In the genomic region with DNA sequence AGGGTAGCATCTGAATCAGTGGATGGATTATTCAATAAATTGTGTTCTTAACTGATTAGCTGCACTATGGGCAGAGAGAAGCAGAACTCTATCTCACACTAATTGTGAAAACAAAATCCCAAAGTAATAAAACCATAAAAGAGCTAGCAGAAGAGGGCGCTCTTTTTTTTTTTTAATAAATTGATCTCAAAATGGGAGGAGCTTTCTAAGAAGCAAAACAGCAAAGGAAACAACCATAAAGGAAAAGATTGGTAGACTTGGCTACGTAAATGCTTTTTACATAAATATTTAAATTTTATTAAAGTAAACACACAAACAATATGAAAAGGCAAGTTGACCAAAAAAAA, we compare ENCODE assay signal across 8 cellular contexts. TPM values are rescaled to one million over a fixed set of nuclear protein-coding genes. Genes with fewer than 3 reads are reported as not detected.
DNase-seq lines count a peak whose midpoint lies in the region; ATAC-seq, FAIRE-seq and TF ChIP-seq lines count a peak whose summit lies in the region.

No MANE protein-coding gene starts in this region.

- intact Hi-C loops in Calu3 (cut with micrococcal nuclease; ENCODE audit: unreplicated experiment) (loop anchor here (2.0 kb wide), 3 partner anchors 97 to 287 kb away; no protein-coding TSS in a partner anchor), right cardiac atrium (cut with DNase I) (loop anchor here in 3 of 4 donors (5.0 to 10.0 kb wide), 3 partner anchors 81 to 292 kb away; a partner anchor contains a TSS)

- H3K4me1 ChIP-seq in skeletal muscle satellite cell (ENCODE audit: control insufficient read depth, insufficient read depth, low read length) (peaks cover 19% of the 10 kb centered on the region), right cardiac atrium (ENCODE audit: control insufficient read depth, insufficient read depth, low read length) (no peaks in the 10 kb centered on the region)

- H3K27me3 ChIP-seq in skeletal muscle satellite cell (ENCODE audit: control insufficient read depth, insufficient read depth, low read length): no peaks in the 10 kb centered on the region
- H3K27me3 ChIP-seq in right cardiac atrium (ENCODE audit: control insufficient read depth, insufficient read depth): no peaks in the 10 kb centered on the region

- no TSS peak for BruUV-seq in Calu3 (replicated peaks; lab: Mats Ljungman, UMichigan)

- H3K27ac ChIP-seq in right cardiac atrium (ENCODE audit: low read length): no peak overlapping the region

- H3K4me3 Mint-ChIP-seq in Calu3 (ENCODE audit: low read depth, unreplicated experiment): no peak overlapping the region

- H3K36me3 ChIP-seq in skeletal muscle satellite cell (ENCODE audit: insufficient read depth, low read length): no peaks in the 10 kb centered on the region

- peak overlapping the region; percentile 37 for H3K9ac ChIP-seq in skeletal muscle satellite cell (ENCODE audit: low read depth, low read length)

- no peak for FAIRE-seq in HTR-8/SVneo (lab: Jason Lieb, UNC)

- TF ChIP-seq CTCF in Calu3 (IDR thresholded peaks at IDR 0.05; ENCODE audit: unreplicated experiment) (peak; percentile 39), omental fat pad (IDR thresholded peaks at IDR 0.05) (no peak)

- H3K4me1 Mint-ChIP-seq in Calu3 (ENCODE audit: low read depth, unreplicated experiment): peaks cover 18% of the 10 kb centered on the region

- WGBS in right cardiac atrium: 16% methylated on average over 2 of the region's 2 CpGs

- H3K4me3 ChIP-seq in skeletal muscle satellite cell (ENCODE audit: low read length) (no peak overlapping the region), right cardiac atrium (ENCODE audit: low read length) (no peak overlapping the region)

- TF ChIP-seq POLR2A in erythroblast (IDR thresholded peaks at IDR 0.05; ENCODE audit: low read length): no peak

- H3K27ac Mint-ChIP-seq in Calu3 (ENCODE audit: unreplicated experiment): no peak overlapping the region

- no peak for DNase-seq in Calu3
- peak; percentile 26 for DNase-seq in HTR-8/SVneo (ENCODE audit: insufficient read length, low spot score)
- DNase-seq in SHP77 treated with DMSO at 0.1 percent for 48 hours (lab: John Stamatoyannopoulos, UW): peak; percentile 49
- DNase-seq in erythroblast (lab: John Stamatoyannopoulos, UW): peak; percentile 61 to 72
- DNase-seq in omental fat pad (ENCODE audit: low spot score): no peak
- no peak for DNase-seq in right cardiac atrium

- no peaks in the 10 kb centered on the region for H3K9me3 ChIP-seq in skeletal muscle satellite cell (replicated peaks; ENCODE audit: low read length)
- H3K9me3 ChIP-seq in right cardiac atrium (ENCODE audit: control insufficient read depth, low read length): no peaks in the 10 kb centered on the region

- no peaks in the 10 kb centered on the region for H3K27me3 Mint-ChIP-seq in Calu3 (ENCODE audit: unreplicated experiment)

- peak overlapping the region; percentile 46 for H3K4me2 ChIP-seq in skeletal muscle satellite cell (ENCODE audit: low read length)

- no peak for ATAC-seq in GM18498 (IDR thresholded peaks at IDR 0.05; ENCODE audit: unreplicated experiment)
- no peak for ATAC-seq in omental fat pad (ENCODE audit: low FRiP score)
- ATAC-seq in right cardiac atrium: no peak

- CTCF ChIA-PET in Calu3 (lab: Charles Lee): interaction anchor here (0.6 to 2.6 kb wide), 10 partner anchors 9 to 291 kb away, joined by 3 to 29 read pairs (median 4); a partner anchor contains a TSS

- no peaks in the 10 kb centered on the region for H3K9me3 Mint-ChIP-seq in Calu3 (ENCODE audit: low read depth, unreplicated experiment)

- H3K36me3 Mint-ChIP-seq in Calu3 (ENCODE audit: insufficient read depth, unreplicated experiment): peaks cover 12% of the 10 kb centered on the region

RNA-seq across cellular contexts. Expression of a gene that starts 1.5 kb away (rescaled TPM):
- 62.1 and 70.0 TPM in 2 replicates for total RNA-seq in Calu3 (2022)
- total RNA-seq in skeletal muscle satellite cell (2012; rRNA removed): 39.8 and 45.4 TPM in 2 replicates
- total RNA-seq in omental fat pad: 10 to 100 TPM; 33.9 to 92.5 (median 62.4) TPM
- total RNA-seq in right cardiac atrium: 10 to 100 TPM; 23.6 to 31.1 (median 26.3) TPM
- polyA plus RNA-seq in right cardiac atrium: 7.9 TPM

RNA-seq across cellular contexts. Expression of a gene that starts 6.7 kb away (rescaled TPM):
- total RNA-seq in Calu3 (2022) (41.6 and 44.3 TPM in 2 replicates), omental fat pad (10 to 100 TPM; 30.6 to 37.5 (median 33.4) TPM), right cardiac atrium (10 to 100 TPM; 61.9 to 69.6 (median 65.1) TPM)
- total RNA-seq in skeletal muscle satellite cell (2012; rRNA removed): 36.3 and 42.1 TPM in 2 replicates
- polyA plus RNA-seq in right cardiac atrium: 44.1 TPM

Comparison
In these comparisons a context has a peak if more than half of its experiments do, and no peak if none do; other contexts are left out.
1. DNase-seq: peak in HTR-8/SVneo (single experiment), SHP77 treated with DMSO at 0.1 percent for 48 hours (single experiment) and erythroblast (2 of 2); none in Calu3 (single experiment), omental fat pad (single experiment) and right cardiac atrium (0 of 3).